1 cellular context compared by ENCODE assay signal in the genomic region with DNA sequence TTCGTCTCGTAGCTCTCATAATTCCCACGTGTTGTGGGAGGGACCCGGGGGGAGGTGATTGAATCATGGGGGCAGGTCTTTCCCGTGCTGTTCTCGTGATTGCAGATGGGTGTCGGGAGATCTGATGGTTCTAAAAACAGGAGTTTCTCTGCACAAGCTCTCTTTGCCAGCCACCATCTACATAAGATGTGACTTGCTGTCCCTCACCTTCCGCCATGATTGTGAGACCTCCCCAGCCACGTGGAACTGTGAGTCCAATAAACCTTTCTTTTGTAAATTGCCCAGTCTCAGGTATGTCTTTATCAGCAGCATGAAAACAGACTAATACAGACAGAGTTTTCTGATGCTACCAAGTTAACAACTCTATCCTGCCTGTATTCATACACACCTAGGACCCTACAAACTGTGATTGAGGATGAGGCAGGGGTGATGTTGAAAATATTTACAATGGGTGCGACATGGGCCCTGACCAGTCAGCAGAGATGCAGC.
A peak's percentile ranks its signal among the peaks of the same experiment; 100 is the strongest.
TF ChIP-seq lines count a peak whose summit lies in the region.

No MANE protein-coding gene starts in this region.

TF ChIP-seq in HepG2, 621 proteins besides CTCF, POLR2A, EP300 and RAD21 (continued from another document and continues in another):
- TF ChIP-seq, protein P1, sequence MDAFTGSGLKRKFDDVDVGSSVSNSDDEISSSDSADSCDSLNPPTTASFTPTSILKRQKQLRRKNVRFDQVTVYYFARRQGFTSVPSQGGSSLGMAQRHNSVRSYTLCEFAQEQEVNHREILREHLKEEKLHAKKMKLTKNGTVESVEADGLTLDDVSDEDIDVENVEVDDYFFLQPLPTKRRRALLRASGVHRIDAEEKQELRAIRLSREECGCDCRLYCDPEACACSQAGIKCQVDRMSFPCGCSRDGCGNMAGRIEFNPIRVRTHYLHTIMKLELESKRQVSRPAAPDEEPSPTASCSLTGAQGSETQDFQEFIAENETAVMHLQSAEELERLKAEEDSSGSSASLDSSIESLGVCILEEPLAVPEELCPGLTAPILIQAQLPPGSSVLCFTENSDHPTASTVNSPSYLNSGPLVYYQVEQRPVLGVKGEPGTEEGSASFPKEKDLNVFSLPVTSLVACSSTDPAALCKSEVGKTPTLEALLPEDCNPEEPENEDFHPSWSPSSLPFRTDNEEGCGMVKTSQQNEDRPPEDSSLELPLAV (CRISPR knock-in tag; conservative IDR thresholded peaks at IDR 0.05; ENCODE audit: low read depth), result no peak
- TF ChIP-seq EED (CRISPR knock-in tag; IDR thresholded peaks at IDR 0.05) (no peak), ZNF891 (CRISPR knock-in tag; IDR thresholded peaks at IDR 0.05) (no peak), PAXIP1 (CRISPR knock-in tag; conservative IDR thresholded peaks at IDR 0.05) (no peak), MYPOP (CRISPR knock-in tag; IDR thresholded peaks at IDR 0.05) (peak; percentile 62; the same call in 1 of the 2 replicates), TCF7 (IDR thresholded peaks at IDR 0.05; ENCODE audit: low read depth) (no peak), ZNF326 (CRISPR knock-in tag; IDR thresholded peaks at IDR 0.05; ENCODE audit: borderline replicate concordance) (0 out of 2 replicates have a peak, but pooled peaks have one; percentile 48), POLR2G (IDR thresholded peaks at IDR 0.05; ENCODE audit: low read depth, low read length) (peak; percentile 72; the same call in 1 of the 2 replicates), ZNF652 (CRISPR knock-in tag; IDR thresholded peaks at IDR 0.05; ENCODE audit: borderline replicate concordance, low read depth) (no peak), ZNF33B (CRISPR knock-in tag; IDR thresholded peaks at IDR 0.05) (no peak), ZSCAN22 (CRISPR knock-in tag; IDR thresholded peaks at IDR 0.05) (no peak), ZFP1 (CRISPR knock-in tag; IDR thresholded peaks at IDR 0.05) (no peak), CHD2 (IDR thresholded peaks at IDR 0.05; ENCODE audit: low read depth, low read length) (no peak), FOXA3 (CRISPR knock-in tag; IDR thresholded peaks at IDR 0.05) (no peak), ZBTB21 (CRISPR knock-in tag; IDR thresholded peaks at IDR 0.05) (no peak), ELF3 (CRISPR knock-in tag; IDR thresholded peaks at IDR 0.05) (0 out of 2 replicates have a peak, but pooled peaks have one; percentile 4), SAP130 (CRISPR knock-in tag; IDR thresholded peaks at IDR 0.05; ENCODE audit: low read depth) (peak; percentile 33; the same call in 1 of the 2 replicates), ZNF879 (CRISPR knock-in tag; IDR thresholded peaks at IDR 0.05) (no peak), PHB2 (IDR thresholded peaks at IDR 0.05; ENCODE audit: partially characterized antibody) (no peak), ZBTB2 (CRISPR knock-in tag; IDR thresholded peaks at IDR 0.05; ENCODE audit: low read depth) (peak; percentile 47; the same call in 1 of the 2 replicates), HNF4A (CRISPR knock-in tag; IDR thresholded peaks at IDR 0.05) (no peak), ZNF292 (CRISPR knock-in tag; IDR thresholded peaks at IDR 0.05; ENCODE audit: borderline replicate concordance, low read depth) (no peak), ZNF782 (CRISPR knock-in tag; IDR thresholded peaks at IDR 0.05; ENCODE audit: borderline replicate concordance) (no peak), ZNF784 (CRISPR knock-in tag; IDR thresholded peaks at IDR 0.05; ENCODE audit: borderline replicate concordance) (no peak), FOXM1 (CRISPR knock-in tag; IDR thresholded peaks at IDR 0.05) (no peak), ZNF33A (CRISPR knock-in tag; IDR thresholded peaks at IDR 0.05; ENCODE audit: borderline replicate concordance) (no peak), ZNF225 (CRISPR knock-in tag; IDR thresholded peaks at IDR 0.05) (no peak), ATF5 (CRISPR knock-in tag; IDR thresholded peaks at IDR 0.05; ENCODE audit: low read depth) (no peak), KAT7 (CRISPR knock-in tag; IDR thresholded peaks at IDR 0.05; ENCODE audit: borderline replicate concordance) (peak; percentile 84), ARNT2 (CRISPR knock-in tag; IDR thresholded peaks at IDR 0.05; ENCODE audit: low read depth) (no peak), STAG1 (CRISPR knock-in tag; IDR thresholded peaks at IDR 0.05) (no peak)
- TF ChIP-seq, protein P2, sequence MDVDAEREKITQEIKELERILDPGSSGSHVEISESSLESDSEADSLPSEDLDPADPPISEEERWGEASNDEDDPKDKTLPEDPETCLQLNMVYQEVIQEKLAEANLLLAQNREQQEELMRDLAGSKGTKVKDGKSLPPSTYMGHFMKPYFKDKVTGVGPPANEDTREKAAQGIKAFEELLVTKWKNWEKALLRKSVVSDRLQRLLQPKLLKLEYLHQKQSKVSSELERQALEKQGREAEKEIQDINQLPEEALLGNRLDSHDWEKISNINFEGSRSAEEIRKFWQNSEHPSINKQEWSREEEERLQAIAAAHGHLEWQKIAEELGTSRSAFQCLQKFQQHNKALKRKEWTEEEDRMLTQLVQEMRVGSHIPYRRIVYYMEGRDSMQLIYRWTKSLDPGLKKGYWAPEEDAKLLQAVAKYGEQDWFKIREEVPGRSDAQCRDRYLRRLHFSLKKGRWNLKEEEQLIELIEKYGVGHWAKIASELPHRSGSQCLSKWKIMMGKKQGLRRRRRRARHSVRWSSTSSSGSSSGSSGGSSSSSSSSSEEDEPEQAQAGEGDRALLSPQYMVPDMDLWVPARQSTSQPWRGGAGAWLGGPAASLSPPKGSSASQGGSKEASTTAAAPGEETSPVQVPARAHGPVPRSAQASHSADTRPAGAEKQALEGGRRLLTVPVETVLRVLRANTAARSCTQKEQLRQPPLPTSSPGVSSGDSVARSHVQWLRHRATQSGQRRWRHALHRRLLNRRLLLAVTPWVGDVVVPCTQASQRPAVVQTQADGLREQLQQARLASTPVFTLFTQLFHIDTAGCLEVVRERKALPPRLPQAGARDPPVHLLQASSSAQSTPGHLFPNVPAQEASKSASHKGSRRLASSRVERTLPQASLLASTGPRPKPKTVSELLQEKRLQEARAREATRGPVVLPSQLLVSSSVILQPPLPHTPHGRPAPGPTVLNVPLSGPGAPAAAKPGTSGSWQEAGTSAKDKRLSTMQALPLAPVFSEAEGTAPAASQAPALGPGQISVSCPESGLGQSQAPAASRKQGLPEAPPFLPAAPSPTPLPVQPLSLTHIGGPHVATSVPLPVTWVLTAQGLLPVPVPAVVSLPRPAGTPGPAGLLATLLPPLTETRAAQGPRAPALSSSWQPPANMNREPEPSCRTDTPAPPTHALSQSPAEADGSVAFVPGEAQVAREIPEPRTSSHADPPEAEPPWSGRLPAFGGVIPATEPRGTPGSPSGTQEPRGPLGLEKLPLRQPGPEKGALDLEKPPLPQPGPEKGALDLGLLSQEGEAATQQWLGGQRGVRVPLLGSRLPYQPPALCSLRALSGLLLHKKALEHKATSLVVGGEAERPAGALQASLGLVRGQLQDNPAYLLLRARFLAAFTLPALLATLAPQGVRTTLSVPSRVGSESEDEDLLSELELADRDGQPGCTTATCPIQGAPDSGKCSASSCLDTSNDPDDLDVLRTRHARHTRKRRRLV (CRISPR knock-in tag; IDR thresholded peaks at IDR 0.05), result no peak
- TF ChIP-seq, protein P3, sequence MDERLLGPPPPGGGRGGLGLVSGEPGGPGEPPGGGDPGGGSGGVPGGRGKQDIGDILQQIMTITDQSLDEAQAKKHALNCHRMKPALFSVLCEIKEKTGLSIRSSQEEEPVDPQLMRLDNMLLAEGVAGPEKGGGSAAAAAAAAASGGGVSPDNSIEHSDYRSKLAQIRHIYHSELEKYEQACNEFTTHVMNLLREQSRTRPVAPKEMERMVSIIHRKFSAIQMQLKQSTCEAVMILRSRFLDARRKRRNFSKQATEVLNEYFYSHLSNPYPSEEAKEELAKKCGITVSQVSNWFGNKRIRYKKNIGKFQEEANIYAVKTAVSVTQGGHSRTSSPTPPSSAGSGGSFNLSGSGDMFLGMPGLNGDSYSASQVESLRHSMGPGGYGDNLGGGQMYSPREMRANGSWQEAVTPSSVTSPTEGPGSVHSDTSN (CRISPR knock-in tag; IDR thresholded peaks at IDR 0.05), result no peak
- TF ChIP-seq, protein P4, sequence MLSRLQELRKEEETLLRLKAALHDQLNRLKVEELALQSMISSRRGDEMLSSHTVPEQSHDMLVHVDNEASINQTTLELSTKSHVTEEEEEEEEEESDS (CRISPR knock-in tag; IDR thresholded peaks at IDR 0.05; ENCODE audit: borderline replicate concordance), result no peak
- TF ChIP-seq, protein P5, sequence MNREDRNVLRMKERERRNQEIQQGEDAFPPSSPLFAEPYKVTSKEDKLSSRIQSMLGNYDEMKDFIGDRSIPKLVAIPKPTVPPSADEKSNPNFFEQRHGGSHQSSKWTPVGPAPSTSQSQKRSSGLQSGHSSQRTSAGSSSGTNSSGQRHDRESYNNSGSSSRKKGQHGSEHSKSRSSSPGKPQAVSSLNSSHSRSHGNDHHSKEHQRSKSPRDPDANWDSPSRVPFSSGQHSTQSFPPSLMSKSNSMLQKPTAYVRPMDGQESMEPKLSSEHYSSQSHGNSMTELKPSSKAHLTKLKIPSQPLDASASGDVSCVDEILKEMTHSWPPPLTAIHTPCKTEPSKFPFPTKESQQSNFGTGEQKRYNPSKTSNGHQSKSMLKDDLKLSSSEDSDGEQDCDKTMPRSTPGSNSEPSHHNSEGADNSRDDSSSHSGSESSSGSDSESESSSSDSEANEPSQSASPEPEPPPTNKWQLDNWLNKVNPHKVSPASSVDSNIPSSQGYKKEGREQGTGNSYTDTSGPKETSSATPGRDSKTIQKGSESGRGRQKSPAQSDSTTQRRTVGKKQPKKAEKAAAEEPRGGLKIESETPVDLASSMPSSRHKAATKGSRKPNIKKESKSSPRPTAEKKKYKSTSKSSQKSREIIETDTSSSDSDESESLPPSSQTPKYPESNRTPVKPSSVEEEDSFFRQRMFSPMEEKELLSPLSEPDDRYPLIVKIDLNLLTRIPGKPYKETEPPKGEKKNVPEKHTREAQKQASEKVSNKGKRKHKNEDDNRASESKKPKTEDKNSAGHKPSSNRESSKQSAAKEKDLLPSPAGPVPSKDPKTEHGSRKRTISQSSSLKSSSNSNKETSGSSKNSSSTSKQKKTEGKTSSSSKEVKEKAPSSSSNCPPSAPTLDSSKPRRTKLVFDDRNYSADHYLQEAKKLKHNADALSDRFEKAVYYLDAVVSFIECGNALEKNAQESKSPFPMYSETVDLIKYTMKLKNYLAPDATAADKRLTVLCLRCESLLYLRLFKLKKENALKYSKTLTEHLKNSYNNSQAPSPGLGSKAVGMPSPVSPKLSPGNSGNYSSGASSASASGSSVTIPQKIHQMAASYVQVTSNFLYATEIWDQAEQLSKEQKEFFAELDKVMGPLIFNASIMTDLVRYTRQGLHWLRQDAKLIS (CRISPR knock-in tag; IDR thresholded peaks at IDR 0.05), result no peak; the same call in 1 of the 2 replicates
